ENCODE assay signal across 9 cellular contexts in the genomic region with DNA sequence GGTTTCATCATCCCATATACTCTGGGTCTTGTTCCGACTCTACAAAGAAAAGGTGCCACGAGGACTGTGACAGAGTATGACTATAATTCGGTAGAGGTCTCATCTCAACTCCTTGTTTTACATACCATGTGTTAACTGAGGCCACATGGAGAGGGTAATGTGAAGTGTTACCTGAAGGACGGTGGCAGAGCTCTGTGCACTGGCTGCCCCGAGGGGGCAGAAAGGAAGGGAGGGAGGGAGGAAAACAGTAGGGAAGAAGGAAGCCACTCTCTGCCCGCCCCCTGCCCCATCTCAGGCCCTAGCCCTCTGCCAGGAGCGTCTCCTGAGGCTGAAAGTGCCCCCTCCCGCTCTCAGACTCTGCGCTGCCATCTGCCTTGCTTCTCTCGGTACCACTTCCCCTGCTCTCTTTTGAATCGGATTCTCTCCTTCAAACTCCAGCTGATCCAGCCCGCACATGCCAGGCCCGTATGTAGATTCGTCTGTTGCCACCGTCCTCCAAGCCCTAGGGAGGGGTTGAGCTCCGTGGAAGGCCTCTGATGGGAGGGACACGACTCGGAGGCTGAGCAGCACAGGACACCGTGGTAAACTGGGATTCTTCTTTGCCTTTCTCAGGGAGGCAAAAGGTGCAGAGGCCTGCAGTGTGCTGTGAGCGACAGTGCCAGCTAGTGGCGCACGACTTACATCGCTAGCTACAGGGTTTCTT.
DNase-seq lines count a peak whose midpoint lies in the region; ATAC-seq, FAIRE-seq and TF ChIP-seq lines count a peak whose summit lies in the region.
"Had no signal": no experiment of that assay in that cellular context is flagged by ENCODE, and none has a peak within 500 bp of the region (broad histone marks: within the 10 kb centered on the region; RNA-seq: fewer than 3 reads in every experiment).

No MANE protein-coding gene starts in this region.

- H3K27me3 Mint-ChIP-seq in central memory CD8-positive, alpha-beta T cell: peaks cover 9% of the 10 kb centered on the region

- peak; percentile 3 for DNase-seq in SIG-M5 treated with dmso at 0.1 percent for 504 hours (lab: John Stamatoyannopoulos, UW; ENCODE audit: unreplicated experiment)
- DNase-seq in SIG-M5 (lab: John Stamatoyannopoulos, UW): no peak
- peak; percentile 82 for DNase-seq in MV-4-11 (lab: John Stamatoyannopoulos, UW)
- peak; percentile 22 for DNase-seq in activated CD4-positive, CD25-positive, alpha-beta regulatory T cell treated with anti-CD3 and anti-CD28 coated beads, Interleukin-2, amount 50 U/mL, for 16 hours (ENCODE audit: low read depth, low spot score)
- peak in 1 of 2 donors; percentile 28 for DNase-seq in central memory CD8-positive, alpha-beta T cell (ENCODE audit: low spot score in 2 of 2)
- DNase-seq in kidney: peak; percentile 87
- peak; percentile 21 to 30 for DNase-seq in stimulated activated CD4-positive, alpha-beta T cell treated with anti-CD3 and anti-CD28 coated beads, Interleukin-1b, Interleukin-23, amount 100 ng/mL, for 1 hour (ENCODE audit: low read depth in 2 of 2)
- DNase-seq: DND-41 had no signal

- intact Hi-C loops in kidney (cut with DNase I): no loop called here

- no peaks in the 10 kb centered on the region for H3K9me3 ChIP-seq in kidney (ENCODE audit: control insufficient read depth in 1 of 2, low read length in 2 of 2)

- no peaks in the 10 kb centered on the region for H3K36me3 ChIP-seq in kidney (ENCODE audit: control insufficient read depth in 1 of 2, insufficient read depth in 2 of 2, low read length in 2 of 2)

- peak; percentile 72 for TF ChIP-seq CTCF in kidney (IDR thresholded peaks at IDR 0.05; ENCODE audit: borderline replicate concordance, extremely low read depth, insufficient read depth)

- no peak overlapping the region for H3K9ac ChIP-seq in kidney (ENCODE audit: low read length in 2 of 2)

- FAIRE-seq in kidney (lab: Jason Lieb, UNC): no peak

- H3K4me1 Mint-ChIP-seq in central memory CD8-positive, alpha-beta T cell: peaks cover 6% of the 10 kb centered on the region

- H3K27ac Mint-ChIP-seq in central memory CD8-positive, alpha-beta T cell (ENCODE audit: low read depth): no peak overlapping the region

- peaks cover 0 to 4% of the 10 kb centered on the region in 2 donors for H3K4me1 ChIP-seq in kidney (ENCODE audit: control insufficient read depth in 1 of 2, insufficient read depth in 1 of 2, low read depth in 1 of 2, low read length in 2 of 2)

- peak overlapping the region; percentile 64 for H3K4me3 Mint-ChIP-seq in central memory CD8-positive, alpha-beta T cell

- H3K9me3 Mint-ChIP-seq in central memory CD8-positive, alpha-beta T cell: peaks cover 9% of the 10 kb centered on the region

- H3K27ac ChIP-seq in kidney (ENCODE audit: low read depth in 2 of 2, low read length in 2 of 2): no peak overlapping the region

- no peaks in the 10 kb centered on the region for H3K36me3 Mint-ChIP-seq in central memory CD8-positive, alpha-beta T cell (ENCODE audit: insufficient read depth)

- peak; percentile 65 for ATAC-seq in central memory CD8-positive, alpha-beta T cell (replicated peaks; ENCODE audit: extremely low read depth, poor library complexity, severe bottlenecking)
- no peak for ATAC-seq in GM21526 (IDR thresholded peaks at IDR 0.05; ENCODE audit: low FRiP score, unreplicated experiment)

- peak overlapping the region; percentile 32 to 42 for H3K4me3 ChIP-seq in kidney (ENCODE audit: low read length in 2 of 2)
